10 cellular contexts compared by ENCODE assay signal in the genomic region with DNA sequence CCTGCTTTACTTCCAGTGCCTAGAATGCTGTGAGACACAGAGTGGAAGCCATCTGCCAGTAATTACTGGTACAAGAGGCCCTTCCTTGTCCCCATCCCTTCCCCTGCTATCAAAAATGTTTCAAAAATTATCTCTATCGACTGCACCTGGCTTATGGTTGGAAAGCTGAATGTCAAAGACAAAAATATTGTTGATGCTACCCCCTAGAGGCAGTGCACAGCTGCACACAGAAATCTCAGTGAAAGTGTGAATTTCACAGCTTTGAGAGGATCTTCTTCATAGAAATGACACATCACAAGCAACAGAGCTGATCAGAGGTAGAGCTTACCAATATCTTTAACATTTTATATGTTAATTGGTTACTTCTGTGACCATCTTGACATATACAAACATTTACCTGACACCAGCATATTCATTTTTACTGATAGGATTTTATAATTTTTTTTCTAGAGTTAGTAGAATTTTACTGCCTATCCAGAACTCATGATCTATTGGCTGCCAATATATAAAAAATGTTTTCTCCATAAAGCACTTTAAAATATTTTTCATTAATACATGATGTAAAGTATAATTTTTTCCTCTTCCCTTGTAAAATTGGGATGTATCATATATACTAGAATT. TPM values are rescaled to one million over a fixed set of nuclear protein-coding genes. Genes with fewer than 3 reads are reported as not detected.
DNase-seq lines count a peak whose midpoint lies in the region; TF ChIP-seq lines count a peak whose summit lies in the region.
"Had no signal": no experiment of that assay in that cellular context is flagged by ENCODE, and none has a peak within 500 bp of the region (broad histone marks: within the 10 kb centered on the region; RNA-seq: fewer than 3 reads in every experiment).

No MANE protein-coding gene starts in this region.

- no peaks in the 10 kb centered on the region for H3K79me2 ChIP-seq in Loucy (ENCODE audit: insufficient read depth, low read length)

- no peak overlapping the region for H2AFZ ChIP-seq in Loucy (ENCODE audit: low read length)

- peaks cover 11% of the 10 kb centered on the region for H3K27me3 Mint-ChIP-seq in activated naive CD4-positive, alpha-beta T cell treated with anti-CD3 and anti-CD28 coated beads for 36 hours (ENCODE audit: low read depth)

- H3K9me2 ChIP-seq in Loucy (replicated peaks; ENCODE audit: low read depth, low read length) = no peaks in the 10 kb centered on the region

- no peak overlapping the region for H3K9ac ChIP-seq in Loucy (ENCODE audit: low read depth, low read length, poor library complexity, severe bottlenecking)

- H3K27ac Mint-ChIP-seq in activated naive CD4-positive, alpha-beta T cell treated with anti-CD3 and anti-CD28 coated beads for 36 hours = no peak overlapping the region

- intact Hi-C loops in activated naive CD4-positive, alpha-beta T cell treated with anti-CD3 and anti-CD28 coated beads for 36 hours (cut with micrococcal nuclease) = no loop called here
- intact Hi-C loops in thyroid gland (cut with DNase I) = no loop called here

- H3K36me3 Mint-ChIP-seq in activated naive CD4-positive, alpha-beta T cell treated with anti-CD3 and anti-CD28 coated beads for 36 hours (ENCODE audit: low read depth) = no peaks in the 10 kb centered on the region

- CTCF ChIA-PET in activated naive CD4-positive, alpha-beta T cell treated with anti-CD3 and anti-CD28 coated beads for 36 hours (lab: Charles Lee) = interaction anchor here (1.0 to 1.6 kb wide), 4 partner anchors 15 to 297 kb away, joined by 4 to 8 read pairs (median 6); no protein-coding TSS in a partner anchor

- no peak overlapping the region for H3K4me2 ChIP-seq in Loucy (ENCODE audit: low read depth, low read length, poor library complexity, severe bottlenecking)

- peak; percentile 15 for DNase-seq in activated naive CD4-positive, alpha-beta T cell treated with anti-CD3 and anti-CD28 coated beads for 36 hours
- no peak for DNase-seq in activated naive CD4-positive, alpha-beta T cell treated with anti-CD3 and anti-CD28 coated beads, Interleukin-2, amount 50 U/mL, for 16 hours
- DNase-seq in dermis blood vessel endothelial cell = peak; percentile 30
- no peak for DNase-seq in thyroid gland
- no peak for DNase-seq in NOMO-1 (lab: John Stamatoyannopoulos, UW; ENCODE audit: unreplicated experiment in 2 of 2)
- DNase-seq in putamen (ENCODE audit: low spot score) = no peak
- no peak for DNase-seq in mesenteric fat pad (ENCODE audit: low spot score)
- DNase-seq: colonic mucosa, NCI-H526 treated with DMSO at 0.1 percent for 48 hours had no signal

- no peak overlapping the region for H3K27ac ChIP-seq in thyroid gland
- H3K27ac ChIP-seq: colonic mucosa had no signal

- no peaks in the 10 kb centered on the region for H3F3A ChIP-seq in Loucy (ENCODE audit: low read depth)

- TF ChIP-seq POLR2A in thyroid gland (IDR thresholded peaks at IDR 0.05) = no peak

- H3K27me3 ChIP-seq in Loucy (ENCODE audit: insufficient read depth, low read length, poor library complexity, severe bottlenecking) (no peaks in the 10 kb centered on the region), thyroid gland (no peaks in the 10 kb centered on the region)
- H3K27me3 ChIP-seq: colonic mucosa had no signal

- H3K9me3 ChIP-seq in Loucy (ENCODE audit: insufficient read depth, low read depth, low read length) (no peaks in the 10 kb centered on the region), thyroid gland (no peaks in the 10 kb centered on the region)
- H3K9me3 ChIP-seq: colonic mucosa had no signal

- H3K4me1 ChIP-seq in Loucy (ENCODE audit: insufficient read depth, low read length, poor library complexity, severe bottlenecking) (no peaks in the 10 kb centered on the region), thyroid gland (no peaks in the 10 kb centered on the region)
- H3K4me1 ChIP-seq: colonic mucosa had no signal

- H3K4me3 Mint-ChIP-seq in activated naive CD4-positive, alpha-beta T cell treated with anti-CD3 and anti-CD28 coated beads for 36 hours = no peak overlapping the region

- H3K4me1 Mint-ChIP-seq in activated naive CD4-positive, alpha-beta T cell treated with anti-CD3 and anti-CD28 coated beads for 36 hours (ENCODE audit: low read depth) = no peaks in the 10 kb centered on the region

- WGBS in thyroid gland, 2 donors = 10 to 28% methylated on average over 1 of the region's 1 CpG

- H3K4me3 ChIP-seq in Loucy (ENCODE audit: low read length, poor library complexity, severe bottlenecking) = no peak overlapping the region
- no peak overlapping the region for H3K4me3 ChIP-seq in thyroid gland (replicated peaks in 1 of 3)
- H3K4me3 ChIP-seq: colonic mucosa had no signal

- H3K36me3 ChIP-seq in Loucy (ENCODE audit: insufficient read depth, low read length) = no peaks in the 10 kb centered on the region
- H3K36me3 ChIP-seq in thyroid gland = no peaks in the 10 kb centered on the region
- H3K36me3 ChIP-seq: colonic mucosa had no signal

- H3K9me3 Mint-ChIP-seq in activated naive CD4-positive, alpha-beta T cell treated with anti-CD3 and anti-CD28 coated beads for 36 hours = no peaks in the 10 kb centered on the region

- TF ChIP-seq CTCF in Loucy (conservative IDR thresholded peaks at IDR 0.05; ENCODE audit: low read length) = peak; percentile 65
- peak in 4 of 6 experiments; percentile 14 to 49 (median 36) for TF ChIP-seq CTCF in thyroid gland (IDR thresholded peaks at IDR 0.05)

- H4K20me1 ChIP-seq in Loucy (ENCODE audit: insufficient read depth, low read length, poor library complexity, severe bottlenecking) = no peaks in the 10 kb centered on the region

RNA-seq across cellular contexts. Expression of a gene that starts 17.1 kb away (rescaled TPM):
- total RNA-seq in activated naive CD4-positive, alpha-beta T cell treated with anti-CD3 and anti-CD28 coated beads for 36 hours = not detected
- total RNA-seq in dermis blood vessel endothelial cell (under 0.01 and 0.17 TPM in 2 replicates), thyroid gland (10 to 100 TPM in 1 of 4 donors, 1 to 10 TPM in 3; 4.4 to 10.1 (median 6.8) TPM), mesenteric fat pad (0.32 TPM)

Comparison
In these comparisons a context has a peak if more than half of its experiments do, and no peak if none do; other contexts are left out.
1. DNase-seq: peak in activated naive CD4-positive, alpha-beta T cell treated with anti-CD3 and anti-CD28 coated beads for 36 hours (single experiment) and dermis blood vessel endothelial cell (single experiment); none in activated naive CD4-positive, alpha-beta T cell treated with anti-CD3 and anti-CD28 coated beads, Interleukin-2, amount 50 U/mL, for 16 hours (single experiment), thyroid gland (0 of 2), NOMO-1 (0 of 2), putamen (single experiment) and mesenteric fat pad (single experiment).